In genomic region chr1:164240081-164240480, GRCh38 we compare ENCODE assay signal across 12 cellular contexts.
DNase-seq lines count a peak whose midpoint lies in the region; ATAC-seq and TF ChIP-seq lines count a peak whose summit lies in the region.
"Had no signal": no experiment of that assay in that cellular context is flagged by ENCODE, and none has a peak within 500 bp of the region (broad histone marks: within the 10 kb centered on the region; RNA-seq: fewer than 3 reads in every experiment).

No MANE protein-coding gene starts in this region.

- H3K4me3 Mint-ChIP-seq in WTC11, result no peak overlapping the region
- H3K4me3 Mint-ChIP-seq in glutamatergic neuron (ENCODE audit: unreplicated experiment), result no peak overlapping the region
- H3K4me3 Mint-ChIP-seq: activated naive CD4-positive, alpha-beta T cell treated with anti-CD3 and anti-CD28 coated beads for 36 hours; stimulated activated naive B cell treated with anti-CD40 and anti-IgM and Interleukin-4, amounts not matched to agents 10 μg/mL and 1 μg/mL and 100 μg/mL, for 72 hours had no signal

- H3K27ac Mint-ChIP-seq in WTC11, result no peak overlapping the region
- H3K27ac Mint-ChIP-seq in glutamatergic neuron (ENCODE audit: unreplicated experiment), result no peak overlapping the region
- H3K27ac Mint-ChIP-seq: activated naive CD4-positive, alpha-beta T cell treated with anti-CD3 and anti-CD28 coated beads for 36 hours; stimulated activated naive B cell treated with anti-CD40 and anti-IgM and Interleukin-4, amounts not matched to agents 10 μg/mL and 1 μg/mL and 100 μg/mL, for 72 hours had no signal

- H3K27me3 ChIP-seq in kidney epithelial cell (ENCODE audit: control insufficient read depth, insufficient read depth, low read length), result no peaks in the 10 kb centered on the region

- peaks cover 2% of the 10 kb centered on the region for H3K4me1 Mint-ChIP-seq in WTC11
- no peaks in the 10 kb centered on the region for H3K4me1 Mint-ChIP-seq in glutamatergic neuron (ENCODE audit: low read depth, unreplicated experiment)
- H3K4me1 Mint-ChIP-seq: stimulated activated naive B cell treated with anti-CD40 and anti-IgM and Interleukin-4, amounts not matched to agents 10 μg/mL and 1 μg/mL and 100 μg/mL, for 72 hours had no signal

- H3K27ac ChIP-seq in C4-2B, result no peak overlapping the region
- no peak overlapping the region for H3K27ac ChIP-seq in substantia nigra (ENCODE audit: low read depth, low read length, poor library complexity, severe bottlenecking)

- peak; percentile 91 for ATAC-seq in WTC11
- no peak for ATAC-seq in GM18517 (IDR thresholded peaks at IDR 0.05; ENCODE audit: unreplicated experiment)
- ATAC-seq: stimulated activated naive B cell treated with anti-CD40 and anti-IgM and Interleukin-4, amounts not matched to agents 10 μg/mL and 1 μg/mL and 100 μg/mL, for 72 hours had no signal

- H3K36me3 Mint-ChIP-seq in WTC11 (peaks cover 4% of the 10 kb centered on the region), glutamatergic neuron (ENCODE audit: unreplicated experiment) (no peaks in the 10 kb centered on the region)
- H3K36me3 Mint-ChIP-seq: stimulated activated naive B cell treated with anti-CD40 and anti-IgM and Interleukin-4, amounts not matched to agents 10 μg/mL and 1 μg/mL and 100 μg/mL, for 72 hours had no signal

- H3K27me3 Mint-ChIP-seq in WTC11 (ENCODE audit: low read depth), result no peaks in the 10 kb centered on the region
- no peaks in the 10 kb centered on the region for H3K27me3 Mint-ChIP-seq in glutamatergic neuron (ENCODE audit: unreplicated experiment)
- H3K27me3 Mint-ChIP-seq: stimulated activated naive B cell treated with anti-CD40 and anti-IgM and Interleukin-4, amounts not matched to agents 10 μg/mL and 1 μg/mL and 100 μg/mL, for 72 hours had no signal

- H3K36me3 ChIP-seq in kidney epithelial cell (ENCODE audit: control insufficient read depth, insufficient read depth, low read length), result no peaks in the 10 kb centered on the region

- H3K4me3 ChIP-seq in kidney epithelial cell (ENCODE audit: low read depth, low read length), result no peak overlapping the region

- TF ChIP-seq CTCF in C4-2B (conservative IDR thresholded peaks at IDR 0.05) (peak; percentile 56), WTC11 (IDR thresholded peaks at IDR 0.05) (no peak), kidney epithelial cell (IDR thresholded peaks at IDR 0.05; ENCODE audit: insufficient read depth, low read length, poor library complexity, severe bottlenecking) (peak; percentile 17), glutamatergic neuron (IDR thresholded peaks at IDR 0.05; ENCODE audit: partially characterized antibody, unreplicated experiment) (no peak)

- DNase-seq in HT-29 (ENCODE audit: low spot score) (peak; percentile 52), WTC11 (ENCODE audit: low spot score) (peak; percentile 38), kidney epithelial cell (ENCODE audit: low read depth) (no peak), SHP77 treated with DMSO at 0.1 percent for 48 hours (lab: John Stamatoyannopoulos, UW) (no peak), substantia nigra (lab: John Stamatoyannopoulos, UW) (no peak), glutamatergic neuron (no peak)
- DNase-seq: activated naive CD4-positive, alpha-beta T cell treated with anti-CD3 and anti-CD28 coated beads for 36 hours; nucleus accumbens; stimulated activated naive B cell treated with anti-CD40 and anti-IgM and Interleukin-4, amounts not matched to agents 10 μg/mL and 1 μg/mL and 100 μg/mL, for 72 hours; T1000 had no signal

- CTCF ChIA-PET in WTC11 (lab: Charles Lee), result interaction anchor here (0.6 to 1.2 kb wide), 13 partner anchors 77 to 835 kb away, joined by 3 to 11 read pairs (median 4); partner anchors contain the start of gene PBX1

- H3K9me3 Mint-ChIP-seq in WTC11, result peaks cover 20% of the 10 kb centered on the region
- H3K9me3 Mint-ChIP-seq in glutamatergic neuron (ENCODE audit: unreplicated experiment), result no peaks in the 10 kb centered on the region

- POLR2A ChIA-PET in WTC11 (lab: Charles Lee), result no interaction called here

TF ChIP-seq in WTC11, 78 proteins besides CTCF, POLR2A, EP300 and RAD21 (continues in another document):
- TF ChIP-seq ZNF396 (CRISPR knock-in tag; IDR thresholded peaks at IDR 0.05; ENCODE audit: borderline replicate concordance) (no peak), FOXJ3 (CRISPR knock-in tag; IDR thresholded peaks at IDR 0.05; ENCODE audit: borderline replicate concordance) (no peak), TCF7 (CRISPR knock-in tag; IDR thresholded peaks at IDR 0.05; ENCODE audit: low read depth) (no peak), ZNF416 (CRISPR knock-in tag; IDR thresholded peaks at IDR 0.05) (no peak), CREM (CRISPR knock-in tag; IDR thresholded peaks at IDR 0.05) (no peak), ZNF671 (CRISPR knock-in tag; IDR thresholded peaks at IDR 0.05) (no peak), HMGA2 (CRISPR knock-in tag; IDR thresholded peaks at IDR 0.05) (no peak), PRDM15 (CRISPR knock-in tag; IDR thresholded peaks at IDR 0.05) (no peak)
- TF ChIP-seq, protein P1, sequence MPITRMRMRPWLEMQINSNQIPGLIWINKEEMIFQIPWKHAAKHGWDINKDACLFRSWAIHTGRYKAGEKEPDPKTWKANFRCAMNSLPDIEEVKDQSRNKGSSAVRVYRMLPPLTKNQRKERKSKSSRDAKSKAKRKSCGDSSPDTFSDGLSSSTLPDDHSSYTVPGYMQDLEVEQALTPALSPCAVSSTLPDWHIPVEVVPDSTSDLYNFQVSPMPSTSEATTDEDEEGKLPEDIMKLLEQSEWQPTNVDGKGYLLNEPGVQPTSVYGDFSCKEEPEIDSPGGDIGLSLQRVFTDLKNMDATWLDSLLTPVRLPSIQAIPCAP (CRISPR knock-in tag; IDR thresholded peaks at IDR 0.05), result no peak
- TF ChIP-seq, protein P2, sequence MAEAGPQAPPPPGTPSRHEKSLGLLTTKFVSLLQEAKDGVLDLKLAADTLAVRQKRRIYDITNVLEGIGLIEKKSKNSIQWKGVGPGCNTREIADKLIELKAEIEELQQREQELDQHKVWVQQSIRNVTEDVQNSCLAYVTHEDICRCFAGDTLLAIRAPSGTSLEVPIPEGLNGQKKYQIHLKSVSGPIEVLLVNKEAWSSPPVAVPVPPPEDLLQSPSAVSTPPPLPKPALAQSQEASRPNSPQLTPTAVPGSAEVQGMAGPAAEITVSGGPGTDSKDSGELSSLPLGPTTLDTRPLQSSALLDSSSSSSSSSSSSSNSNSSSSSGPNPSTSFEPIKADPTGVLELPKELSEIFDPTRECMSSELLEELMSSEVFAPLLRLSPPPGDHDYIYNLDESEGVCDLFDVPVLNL (CRISPR knock-in tag; IDR thresholded peaks at IDR 0.05; ENCODE audit: borderline replicate concordance, low read depth), result no peak
- TF ChIP-seq, protein P3, sequence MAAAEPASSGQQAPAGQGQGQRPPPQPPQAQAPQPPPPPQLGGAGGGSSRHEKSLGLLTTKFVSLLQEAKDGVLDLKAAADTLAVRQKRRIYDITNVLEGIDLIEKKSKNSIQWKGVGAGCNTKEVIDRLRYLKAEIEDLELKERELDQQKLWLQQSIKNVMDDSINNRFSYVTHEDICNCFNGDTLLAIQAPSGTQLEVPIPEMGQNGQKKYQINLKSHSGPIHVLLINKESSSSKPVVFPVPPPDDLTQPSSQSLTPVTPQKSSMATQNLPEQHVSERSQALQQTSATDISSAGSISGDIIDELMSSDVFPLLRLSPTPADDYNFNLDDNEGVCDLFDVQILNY (CRISPR knock-in tag; IDR thresholded peaks at IDR 0.05), result no peak

Comparison
In these comparisons a context has a peak if more than half of its experiments do, and no peak if none do; other contexts are left out.
1. CTCF ChIP-seq: peak in C4-2B (single experiment) and kidney epithelial cell (single experiment); none in WTC11 (single experiment) and glutamatergic neuron (single experiment).
2. DNase-seq: peak in HT-29 (single experiment) and WTC11 (single experiment); none in kidney epithelial cell (single experiment), SHP77 treated with DMSO at 0.1 percent for 48 hours (single experiment), substantia nigra (0 of 49) and glutamatergic neuron (single experiment).